In the genomic region with DNA sequence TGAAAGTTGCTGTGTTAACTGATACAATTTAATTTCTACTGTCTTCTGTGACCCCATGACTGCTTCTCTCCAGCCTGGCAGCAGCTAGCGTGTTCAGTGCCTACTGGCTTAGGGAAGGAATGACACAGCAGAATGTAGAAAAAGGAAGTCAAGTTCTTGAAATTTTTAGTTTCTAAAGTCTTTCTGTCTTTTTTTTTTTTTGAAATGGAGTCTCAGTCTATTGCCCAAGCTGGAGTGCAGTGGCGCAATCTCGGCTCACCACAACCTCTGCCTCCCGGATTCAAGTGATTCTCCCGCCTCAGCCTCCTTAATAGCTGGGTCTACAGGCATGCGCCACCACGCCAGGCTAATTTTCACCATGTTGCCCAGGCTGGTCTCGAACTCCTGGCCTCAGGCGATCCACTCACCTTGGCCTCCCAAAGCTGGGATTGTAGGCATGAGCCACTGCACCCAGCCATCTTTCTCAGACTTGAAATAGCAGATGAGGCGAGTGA, we compare ENCODE assay signal across 8 cellular contexts. TPM values are rescaled to one million over a fixed set of nuclear protein-coding genes. Genes with fewer than 3 reads are reported as not detected.
A peak's percentile ranks its signal among the peaks of the same experiment; 100 is the strongest.
DNase-seq lines count a peak whose midpoint lies in the region; TF ChIP-seq lines count a peak whose summit lies in the region.

No MANE protein-coding gene starts in this region.

- peak overlapping the region in 1 of 8 donors; percentile 62 for H3K4me3 ChIP-seq in spleen
- no peak overlapping the region for H3K4me3 ChIP-seq in A673 (ENCODE audit: low read depth, low read length, poor library complexity, severe bottlenecking)

- H3K27me3 ChIP-seq in spleen (replicated peaks in 1 of 7) = no peaks in the 10 kb centered on the region
- no peaks in the 10 kb centered on the region for H3K27me3 ChIP-seq in A673 (replicated peaks; ENCODE audit: insufficient read depth, low read depth, low read length, poor library complexity)

- DNase-seq in stimulated activated CD4-positive, alpha-beta T cell treated with anti-CD3 and anti-CD28 coated beads, Interleukin-15, amount 100 ng/mL, for 24 hours = peak; percentile 34
- DNase-seq in stimulated activated CD4-positive, alpha-beta T cell treated with anti-CD3 and anti-CD28 coated beads, Interleukin-4, amount 100 ng/mL, for 1 hour = no peak
- DNase-seq in RPMI8226 (peak; percentile 89), fibroblast of the conjunctiva (ENCODE audit: low read depth) (peak; percentile 24), spleen (peak; percentile 90), A673 (ENCODE audit: low spot score) (no peak), NCI-H187 (lab: John Stamatoyannopoulos, UW) (no peak), 8988T (no peak)

- WGBS in spleen, 5 donors = 49 to 64% (median 55%) methylated on average over 10 of the region's 10 CpGs

- H3K9me3 ChIP-seq in spleen (no peaks in the 10 kb centered on the region), A673 (ENCODE audit: low read depth, low read length, poor library complexity, severe bottlenecking) (no peaks in the 10 kb centered on the region)

- peaks cover 15 to 80% (median 42%) of the 10 kb centered on the region in 6 donors for H3K4me1 ChIP-seq in spleen
- H3K4me1 ChIP-seq in A673 (ENCODE audit: insufficient read depth, low read length, poor library complexity, severe bottlenecking) = peaks cover 3% of the 10 kb centered on the region

- no TSS peak for BruUV-seq in A673 (replicated peaks; lab: Mats Ljungman, UMichigan)

- CTCF ChIA-PET in A673 (lab: Charles Lee) = no interaction called here

- peak overlapping the region; percentile 85 to 95 (median 92) for H3K27ac ChIP-seq in spleen
- no peak overlapping the region for H3K27ac ChIP-seq in A673 (ENCODE audit: low read depth, low read length, poor library complexity, severe bottlenecking)

- H3K36me3 ChIP-seq in spleen = no peaks in the 10 kb centered on the region
- no peaks in the 10 kb centered on the region for H3K36me3 ChIP-seq in A673 (ENCODE audit: insufficient read depth, low read length, poor library complexity, severe bottlenecking)

- TF ChIP-seq CTCF in spleen (IDR thresholded peaks at IDR 0.05 in 8 of 11, conservative IDR thresholded peaks at IDR 0.05 in 3 of 11) (peak in 1 of 11 experiments; percentile 13), A673 (conservative IDR thresholded peaks at IDR 0.05; ENCODE audit: low read depth, low read length) (no peak)

- no peak for TF ChIP-seq POLR2A in spleen (IDR thresholded peaks at IDR 0.05)

- intact Hi-C loops in spleen (cut with DNase I; ENCODE audit: low total_unique reads) (no loop called here), A673 (cut with micrococcal nuclease; ENCODE audit: unreplicated experiment) (no loop called here)

- POLR2A ChIA-PET in A673 (lab: Charles Lee; ENCODE audit: low non-redundant PET) = no interaction called here

RNA-seq across cellular contexts. Expression of a gene that starts 32.4 kb away (rescaled TPM):
- total RNA-seq in spleen = 10 to 100 TPM; 62.5 to 83.7 (median 75.1) TPM
- 100 to 1,000 TPM; 112 to 131 (median 123) TPM for polyA plus RNA-seq in spleen
- 94.6 and 105 TPM in 2 replicates for total RNA-seq in A673 (2021)

RNA-seq across cellular contexts. Expression of a gene that starts 39.3 kb away (rescaled TPM):
- 10 to 100 TPM; 39.6 to 81.5 (median 45.9) TPM for total RNA-seq in spleen
- 100 to 1,000 TPM in 1 of 3 donors, 10 to 100 TPM in 2; 45.6 to 106 (median 90.0) TPM for polyA plus RNA-seq in spleen
- 397 TPM in 2 replicates for total RNA-seq in A673 (2021)

RNA-seq across cellular contexts. Expression of a gene that starts 46.4 kb away (rescaled TPM):
- 10 to 100 TPM; 33.1 to 61.8 (median 45.5) TPM for total RNA-seq in spleen
- polyA plus RNA-seq in spleen = 10 to 100 TPM in 1 of 3 donors, 1 to 10 TPM in 2; 6.9 to 10.7 (median 9.1) TPM
- 67.4 and 68.1 TPM in 2 replicates for total RNA-seq in A673 (2021)

Comparison
In these comparisons a context has a peak if more than half of its experiments do, and no peak if none do; other contexts are left out.
1. DNase-seq: peak in stimulated activated CD4-positive, alpha-beta T cell treated with anti-CD3 and anti-CD28 coated beads, Interleukin-15, amount 100 ng/mL, for 24 hours (single experiment), RPMI8226 (single experiment), fibroblast of the conjunctiva (single experiment) and spleen (single experiment); none in stimulated activated CD4-positive, alpha-beta T cell treated with anti-CD3 and anti-CD28 coated beads, Interleukin-4, amount 100 ng/mL, for 1 hour (single experiment), A673 (single experiment), NCI-H187 (0 of 2) and 8988T (single experiment).